In genomic region chr14:56650977-56651376, GRCh38 we compare ENCODE assay signal across 1 cellular context.
TF ChIP-seq lines count a peak whose summit lies in the region.

No MANE protein-coding gene starts in this region.

TF ChIP-seq in HepG2, 621 proteins besides CTCF, POLR2A, EP300 and RAD21 (continued from another document):
- TF ChIP-seq, protein P1, sequence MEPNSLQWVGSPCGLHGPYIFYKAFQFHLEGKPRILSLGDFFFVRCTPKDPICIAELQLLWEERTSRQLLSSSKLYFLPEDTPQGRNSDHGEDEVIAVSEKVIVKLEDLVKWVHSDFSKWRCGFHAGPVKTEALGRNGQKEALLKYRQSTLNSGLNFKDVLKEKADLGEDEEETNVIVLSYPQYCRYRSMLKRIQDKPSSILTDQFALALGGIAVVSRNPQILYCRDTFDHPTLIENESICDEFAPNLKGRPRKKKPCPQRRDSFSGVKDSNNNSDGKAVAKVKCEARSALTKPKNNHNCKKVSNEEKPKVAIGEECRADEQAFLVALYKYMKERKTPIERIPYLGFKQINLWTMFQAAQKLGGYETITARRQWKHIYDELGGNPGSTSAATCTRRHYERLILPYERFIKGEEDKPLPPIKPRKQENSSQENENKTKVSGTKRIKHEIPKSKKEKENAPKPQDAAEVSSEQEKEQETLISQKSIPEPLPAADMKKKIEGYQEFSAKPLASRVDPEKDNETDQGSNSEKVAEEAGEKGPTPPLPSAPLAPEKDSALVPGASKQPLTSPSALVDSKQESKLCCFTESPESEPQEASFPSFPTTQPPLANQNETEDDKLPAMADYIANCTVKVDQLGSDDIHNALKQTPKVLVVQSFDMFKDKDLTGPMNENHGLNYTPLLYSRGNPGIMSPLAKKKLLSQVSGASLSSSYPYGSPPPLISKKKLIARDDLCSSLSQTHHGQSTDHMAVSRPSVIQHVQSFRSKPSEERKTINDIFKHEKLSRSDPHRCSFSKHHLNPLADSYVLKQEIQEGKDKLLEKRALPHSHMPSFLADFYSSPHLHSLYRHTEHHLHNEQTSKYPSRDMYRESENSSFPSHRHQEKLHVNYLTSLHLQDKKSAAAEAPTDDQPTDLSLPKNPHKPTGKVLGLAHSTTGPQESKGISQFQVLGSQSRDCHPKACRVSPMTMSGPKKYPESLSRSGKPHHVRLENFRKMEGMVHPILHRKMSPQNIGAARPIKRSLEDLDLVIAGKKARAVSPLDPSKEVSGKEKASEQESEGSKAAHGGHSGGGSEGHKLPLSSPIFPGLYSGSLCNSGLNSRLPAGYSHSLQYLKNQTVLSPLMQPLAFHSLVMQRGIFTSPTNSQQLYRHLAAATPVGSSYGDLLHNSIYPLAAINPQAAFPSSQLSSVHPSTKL (CRISPR knock-in tag; IDR thresholded peaks at IDR 0.05): no peak
- TF ChIP-seq MYNN (CRISPR knock-in tag; IDR thresholded peaks at IDR 0.05; ENCODE audit: low read depth) (no peak), RBM22 (optimal IDR thresholded peaks at IDR 0.05; ENCODE audit: low read length) (no peak), PAWR (CRISPR knock-in tag; IDR thresholded peaks at IDR 0.05; ENCODE audit: borderline replicate concordance) (no peak)
- TF ChIP-seq, protein P2, sequence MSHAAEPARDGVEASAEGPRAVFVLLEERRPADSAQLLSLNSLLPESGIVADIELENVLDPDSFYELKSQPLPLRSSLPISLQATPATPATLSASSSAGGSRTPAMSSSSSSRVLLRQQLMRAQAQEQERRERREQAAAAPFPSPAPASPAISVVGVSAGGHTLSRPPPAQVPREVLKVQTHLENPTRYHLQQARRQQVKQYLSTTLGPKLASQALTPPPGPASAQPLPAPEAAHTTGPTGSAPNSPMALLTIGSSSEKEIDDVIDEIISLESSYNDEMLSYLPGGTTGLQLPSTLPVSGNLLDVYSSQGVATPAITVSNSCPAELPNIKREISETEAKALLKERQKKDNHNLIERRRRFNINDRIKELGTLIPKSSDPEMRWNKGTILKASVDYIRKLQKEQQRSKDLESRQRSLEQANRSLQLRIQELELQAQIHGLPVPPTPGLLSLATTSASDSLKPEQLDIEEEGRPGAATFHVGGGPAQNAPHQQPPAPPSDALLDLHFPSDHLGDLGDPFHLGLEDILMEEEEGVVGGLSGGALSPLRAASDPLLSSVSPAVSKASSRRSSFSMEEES (CRISPR knock-in tag; IDR thresholded peaks at IDR 0.05): no peak
- TF ChIP-seq, protein P3, sequence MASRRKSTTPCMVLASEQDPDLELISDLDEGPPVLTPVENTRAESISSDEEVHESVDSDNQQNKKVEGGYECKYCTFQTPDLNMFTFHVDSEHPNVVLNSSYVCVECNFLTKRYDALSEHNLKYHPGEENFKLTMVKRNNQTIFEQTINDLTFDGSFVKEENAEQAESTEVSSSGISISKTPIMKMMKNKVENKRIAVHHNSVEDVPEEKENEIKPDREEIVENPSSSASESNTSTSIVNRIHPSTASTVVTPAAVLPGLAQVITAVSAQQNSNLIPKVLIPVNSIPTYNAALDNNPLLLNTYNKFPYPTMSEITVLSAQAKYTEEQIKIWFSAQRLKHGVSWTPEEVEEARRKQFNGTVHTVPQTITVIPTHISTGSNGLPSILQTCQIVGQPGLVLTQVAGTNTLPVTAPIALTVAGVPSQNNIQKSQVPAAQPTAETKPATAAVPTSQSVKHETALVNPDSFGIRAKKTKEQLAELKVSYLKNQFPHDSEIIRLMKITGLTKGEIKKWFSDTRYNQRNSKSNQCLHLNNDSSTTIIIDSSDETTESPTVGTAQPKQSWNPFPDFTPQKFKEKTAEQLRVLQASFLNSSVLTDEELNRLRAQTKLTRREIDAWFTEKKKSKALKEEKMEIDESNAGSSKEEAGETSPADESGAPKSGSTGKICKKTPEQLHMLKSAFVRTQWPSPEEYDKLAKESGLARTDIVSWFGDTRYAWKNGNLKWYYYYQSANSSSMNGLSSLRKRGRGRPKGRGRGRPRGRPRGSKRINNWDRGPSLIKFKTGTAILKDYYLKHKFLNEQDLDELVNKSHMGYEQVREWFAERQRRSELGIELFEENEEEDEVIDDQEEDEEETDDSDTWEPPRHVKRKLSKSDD (CRISPR knock-in tag; IDR thresholded peaks at IDR 0.05; ENCODE audit: low read depth): no peak
